Comparison of ENCODE assay signal across 7 cellular contexts in genomic region chr1:202518905-202519304, GRCh38.
DNase-seq lines count a peak whose midpoint lies in the region; ATAC-seq, FAIRE-seq and TF ChIP-seq lines count a peak whose summit lies in the region.
"Not testable (repeated sequence)": the region's sequence is repeated elsewhere in the genome, so short reads cannot be mapped to it uniquely, and the experiment has no call there.

No MANE protein-coding gene starts in this region.

- not testable (repeated sequence) for TF ChIP-seq CTCF in chondrocyte (IDR thresholded peaks at IDR 0.05); heart left ventricle (IDR thresholded peaks at IDR 0.05); mesothelial cell of epicardium (IDR thresholded peaks at IDR 0.05; ENCODE audit: unreplicated experiment); thoracic aorta (IDR thresholded peaks at IDR 0.05)

- intact Hi-C loops in heart left ventricle (cut with DNase I), result loop anchor here in 3 of 10 donors (10.0 kb wide), 2 partner anchors 46 to 56 kb away; no protein-coding TSS in a partner anchor
- intact Hi-C loops in aorta (cut with DNase I), result not testable (repeated sequence)

- H3K4me3 ChIP-seq in heart left ventricle; rectal smooth muscle tissue (ENCODE audit: low read length); thoracic aorta; aorta (ENCODE audit: low read length in 2 of 2): not testable (repeated sequence)

- WGBS in heart left ventricle, 4 donors, result 49 to 62% (median 56%) methylated on average over 3 of the region's 3 CpGs
- 20 to 26% methylated on average over 3 of the region's 3 CpGs for WGBS in aorta, 2 donors

- H3K27me3 ChIP-seq in heart left ventricle; rectal smooth muscle tissue (ENCODE audit: control insufficient read depth, insufficient read depth, low read length); thoracic aorta (replicated peaks; ENCODE audit: insufficient read depth); aorta (ENCODE audit: control insufficient read depth in 1 of 2, insufficient read depth in 2 of 2, low read length in 1 of 2): not testable (repeated sequence)

- H3K4me1 ChIP-seq in heart left ventricle (peaks cover 0 to 53% (median 21%) of the 10 kb centered on the region in 12 donors), rectal smooth muscle tissue (ENCODE audit: control insufficient read depth, insufficient read depth, low read length) (peaks cover 11% of the 10 kb centered on the region), thoracic aorta (ENCODE audit: control insufficient read depth in 1 of 2, low read depth in 2 of 2) (peaks cover 23 to 57% of the 10 kb centered on the region in 2 donors), aorta (ENCODE audit: control insufficient read depth in 1 of 2, insufficient read depth in 2 of 2, low read length in 2 of 2) (peaks cover 0 to 14% of the 10 kb centered on the region in 2 donors)

- H3K4me1 Mint-ChIP-seq in chondrocyte (ENCODE audit: low read depth) (peaks cover 35% of the 10 kb centered on the region), mesothelial cell of epicardium (peaks cover 29% of the 10 kb centered on the region)

- H3K9ac ChIP-seq in rectal smooth muscle tissue (ENCODE audit: low read length), result not testable (repeated sequence)

- H3K27ac ChIP-seq in heart left ventricle, result peak overlapping the region in 9 of 12 donors; percentile 29 to 79 (median 74)
- peak overlapping the region; percentile 79 for H3K27ac ChIP-seq in rectal smooth muscle tissue (ENCODE audit: low read depth, low read length)
- H3K27ac ChIP-seq in thoracic aorta, result peak overlapping the region; percentile 75 to 78
- peak overlapping the region; percentile 57 to 80 for H3K27ac ChIP-seq in aorta (ENCODE audit: low read depth in 1 of 2, low read length in 2 of 2)

- not testable (repeated sequence) for H3K36me3 Mint-ChIP-seq in chondrocyte (ENCODE audit: low read depth); mesothelial cell of epicardium

- DNase-seq in HTR-8/SVneo (ENCODE audit: insufficient read length, low spot score); chondrocyte (ENCODE audit: low spot score); heart left ventricle; mesothelial cell of epicardium (ENCODE audit: low spot score in 2 of 2, unreplicated experiment in 2 of 2); thoracic aorta (ENCODE audit: low spot score); aorta: not testable (repeated sequence)

- not testable (repeated sequence) for H3K9me3 Mint-ChIP-seq in chondrocyte (ENCODE audit: low read depth); mesothelial cell of epicardium

- not testable (repeated sequence) for TF ChIP-seq POLR2A in heart left ventricle (IDR thresholded peaks at IDR 0.05)

- H3K4me3 Mint-ChIP-seq in chondrocyte (ENCODE audit: unreplicated experiment); mesothelial cell of epicardium: not testable (repeated sequence)

- ATAC-seq in heart left ventricle; thoracic aorta (ENCODE audit: insufficient number of reproducible peaks, low FRiP score, low read depth); aorta (ENCODE audit: low FRiP score): not testable (repeated sequence)

- not testable (repeated sequence) for H3K27me3 Mint-ChIP-seq in chondrocyte (ENCODE audit: low read depth); mesothelial cell of epicardium (ENCODE audit: low read depth)

- H3K27ac Mint-ChIP-seq in chondrocyte (ENCODE audit: unreplicated experiment), result peak overlapping the region; percentile 66
- peak overlapping the region; percentile 66 for H3K27ac Mint-ChIP-seq in mesothelial cell of epicardium

- peak; percentile 20 for FAIRE-seq in HTR-8/SVneo (lab: Jason Lieb, UNC)

- peaks cover 0 to 21% (median 0%) of the 10 kb centered on the region in 9 donors for H3K36me3 ChIP-seq in heart left ventricle
- H3K36me3 ChIP-seq in rectal smooth muscle tissue (ENCODE audit: control insufficient read depth, insufficient read depth, low read length); thoracic aorta; aorta (ENCODE audit: control insufficient read depth in 1 of 2, insufficient read depth in 2 of 2, low read length in 1 of 2): not testable (repeated sequence)

- not testable (repeated sequence) for H3K9me3 ChIP-seq in heart left ventricle; thoracic aorta; aorta (ENCODE audit: control insufficient read depth, low read length)
